ENCODE assay signal across 29 cellular contexts in the genomic region with DNA sequence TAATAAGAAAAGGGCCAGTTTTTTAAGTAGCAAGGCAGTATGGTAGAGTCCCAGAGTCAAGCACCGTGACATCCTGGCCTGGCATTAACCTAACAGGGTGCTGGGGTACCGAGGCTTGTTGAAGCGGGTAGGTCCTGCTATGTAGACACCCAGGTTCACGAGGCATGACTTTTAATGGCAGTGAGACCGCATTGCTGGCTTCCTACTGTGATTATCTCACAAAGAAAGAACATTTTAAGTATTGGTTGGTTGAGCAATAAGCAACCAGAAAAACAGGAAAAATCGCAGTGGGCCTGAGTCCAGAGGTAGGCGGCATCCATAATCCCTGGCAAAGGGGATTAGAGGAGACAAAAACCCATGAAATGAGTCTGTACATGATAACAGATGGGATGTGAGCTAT.
DNase-seq lines count a peak whose midpoint lies in the region; ATAC-seq and TF ChIP-seq lines count a peak whose summit lies in the region.
"Had no signal": no experiment of that assay in that cellular context is flagged by ENCODE, and none has a peak within 500 bp of the region (broad histone marks: within the 10 kb centered on the region; RNA-seq: fewer than 3 reads in every experiment).

No MANE protein-coding gene starts in this region.

- H3K27ac Mint-ChIP-seq in WTC11: no peak overlapping the region
- H3K27ac Mint-ChIP-seq: activated naive CD8-positive, alpha-beta T cell treated with anti-CD3 and anti-CD28 coated beads, Interleukin-2, amount 50 U/mL, for 24 hours; CD8-positive, alpha-beta memory T cell; dendritic cell treated with granulocyte-macrophage colony-stimulating factor and Interleukin-4, amounts not matched to agents 40 ng/mL and 50 ng/mL, for 4 days; HFFc6; IgD-negative memory B cell; immature natural killer cell had no signal

- POLR2A ChIA-PET in WTC11 (lab: Charles Lee): no interaction called here

- DNase-seq in LNCaP clone FGC (ENCODE audit: low read depth): peak; percentile 43
- no peak for DNase-seq in WTC11 (ENCODE audit: low spot score)
- peak; percentile 14 for DNase-seq in iPS-NIHi11 (ENCODE audit: low spot score)
- DNase-seq in renal cortical epithelial cell (ENCODE audit: low read depth): peak; percentile 31
- DNase-seq in islet precursor cell: no peak
- no peak for DNase-seq in cardiac septum (ENCODE audit: low spot score)
- DNase-seq: activated CD4-positive, alpha-beta T cell treated with anti-CD3 and anti-CD28 coated beads, Interleukin-2, amount 50 U/mL, for 48 hours; activated CD4-positive, CD25-positive, alpha-beta regulatory T cell treated with anti-CD3 and anti-CD28 coated beads, Interleukin-2, amount 50 U/mL, for 72 hours; activated naive CD8-positive, alpha-beta T cell treated with anti-CD3 and anti-CD28 coated beads, Interleukin-2, amount 50 U/mL, for 24 hours; activated T-cell treated with anti-CD3 and anti-CD28 coated beads, Interleukin-2, amount 50 U/mL, for 48 hours; CD8-positive, alpha-beta memory T cell; HFFc6; hypothalamus; immature natural killer cell; NCI-H1048; NCI-H510A; PC-3; sigmoid colon; stimulated activated CD4-positive, alpha-beta T cell treated with anti-CD3 and anti-CD28 coated beads, Interleukin-12 subunit alpha, Interleukin-12 subunit beta, amount 100 ng/mL, for 4 hours; stimulated activated CD4-positive, alpha-beta T cell treated with anti-CD3 and anti-CD28 coated beads, Interleukin-2, amount 100 ng/mL, for 48 hours; stomach; T-helper 2 cell had no signal

- CTCF ChIA-PET in WTC11 (lab: Charles Lee): no interaction called here

- no peak overlapping the region for H3K4me3 ChIP-seq in LNCaP clone FGC (ENCODE audit: low read depth, low read length)
- H3K4me3 ChIP-seq: GM23248, sigmoid colon, stomach, thyroid gland, vagina had no signal

- TF ChIP-seq CTCF in LNCaP clone FGC (IDR thresholded peaks at IDR 0.05; ENCODE audit: control insufficient read depth, extremely low read depth, insufficient read depth) (no peak), WTC11 (IDR thresholded peaks at IDR 0.05) (no peak)

- intact Hi-C loops in cardiac septum (cut with DNase I): no loop called here

- peaks cover 6% of the 10 kb centered on the region for H3K4me1 Mint-ChIP-seq in WTC11
- H3K4me1 Mint-ChIP-seq: activated naive CD8-positive, alpha-beta T cell treated with anti-CD3 and anti-CD28 coated beads, Interleukin-2, amount 50 U/mL, for 24 hours; CD8-positive, alpha-beta memory T cell; immature natural killer cell had no signal

- no peaks in the 10 kb centered on the region for H3K27me3 Mint-ChIP-seq in WTC11 (ENCODE audit: low read depth)
- H3K27me3 Mint-ChIP-seq: activated naive CD8-positive, alpha-beta T cell treated with anti-CD3 and anti-CD28 coated beads, Interleukin-2, amount 50 U/mL, for 24 hours; dendritic cell treated with granulocyte-macrophage colony-stimulating factor and Interleukin-4, amounts not matched to agents 40 ng/mL and 50 ng/mL, for 4 days had no signal

- peak; percentile 28; the same call in 1 of the 2 replicates for ATAC-seq in WTC11
- no peak for ATAC-seq in HG02852 (IDR thresholded peaks at IDR 0.05; ENCODE audit: unreplicated experiment)
- ATAC-seq: activated naive CD8-positive, alpha-beta T cell treated with anti-CD3 and anti-CD28 coated beads, Interleukin-2, amount 50 U/mL, for 24 hours; left lobe of liver; PC-3 had no signal

- H3K36me3 Mint-ChIP-seq in WTC11: no peaks in the 10 kb centered on the region
- H3K36me3 Mint-ChIP-seq: CD8-positive, alpha-beta memory T cell; immature natural killer cell had no signal

- no peaks in the 10 kb centered on the region for H3K9me3 Mint-ChIP-seq in WTC11

- H3K4me3 Mint-ChIP-seq in WTC11: no peak overlapping the region
- H3K4me3 Mint-ChIP-seq: activated naive CD8-positive, alpha-beta T cell treated with anti-CD3 and anti-CD28 coated beads, Interleukin-2, amount 50 U/mL, for 24 hours; CD8-positive, alpha-beta memory T cell; dendritic cell treated with granulocyte-macrophage colony-stimulating factor and Interleukin-4, amounts not matched to agents 40 ng/mL and 50 ng/mL, for 4 days; HFFc6; IgD-negative memory B cell; immature natural killer cell had no signal

TF ChIP-seq in WTC11, 78 proteins besides CTCF, POLR2A, EP300 and RAD21:
- TF ChIP-seq GTF2I (CRISPR knock-in tag; conservative IDR thresholded peaks at IDR 0.05): no peak
- TF ChIP-seq NFATC4 (CRISPR knock-in tag; IDR thresholded peaks at IDR 0.05): no peak
- no peak for TF ChIP-seq CREB1 (CRISPR knock-in tag; IDR thresholded peaks at IDR 0.05)
- TF ChIP-seq CREM (CRISPR knock-in tag; IDR thresholded peaks at IDR 0.05): no peak
- TF ChIP-seq, protein P1, sequence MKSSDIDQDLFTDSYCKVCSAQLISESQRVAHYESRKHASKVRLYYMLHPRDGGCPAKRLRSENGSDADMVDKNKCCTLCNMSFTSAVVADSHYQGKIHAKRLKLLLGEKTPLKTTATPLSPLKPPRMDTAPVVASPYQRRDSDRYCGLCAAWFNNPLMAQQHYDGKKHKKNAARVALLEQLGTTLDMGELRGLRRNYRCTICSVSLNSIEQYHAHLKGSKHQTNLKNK (CRISPR knock-in tag; IDR thresholded peaks at IDR 0.05): no peak
- TF ChIP-seq ATF1 (CRISPR knock-in tag; IDR thresholded peaks at IDR 0.05): no peak
- TF ChIP-seq, protein P2, sequence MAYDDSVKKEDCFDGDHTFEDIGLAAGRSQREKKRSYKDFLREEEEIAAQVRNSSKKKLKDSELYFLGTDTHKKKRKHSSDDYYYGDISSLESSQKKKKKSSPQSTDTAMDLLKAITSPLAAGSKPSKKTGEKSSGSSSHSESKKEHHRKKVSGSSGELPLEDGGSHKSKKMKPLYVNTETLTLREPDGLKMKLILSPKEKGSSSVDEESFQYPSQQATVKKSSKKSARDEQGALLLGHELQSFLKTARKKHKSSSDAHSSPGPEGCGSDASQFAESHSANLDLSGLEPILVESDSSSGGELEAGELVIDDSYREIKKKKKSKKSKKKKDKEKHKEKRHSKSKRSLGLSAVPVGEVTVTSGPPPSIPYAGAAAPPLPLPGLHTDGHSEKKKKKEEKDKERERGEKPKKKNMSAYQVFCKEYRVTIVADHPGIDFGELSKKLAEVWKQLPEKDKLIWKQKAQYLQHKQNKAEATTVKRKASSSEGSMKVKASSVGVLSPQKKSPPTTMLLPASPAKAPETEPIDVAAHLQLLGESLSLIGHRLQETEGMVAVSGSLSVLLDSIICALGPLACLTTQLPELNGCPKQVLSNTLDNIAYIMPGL (CRISPR knock-in tag; IDR thresholded peaks at IDR 0.05): no peak
- no peak for TF ChIP-seq IRF2 (CRISPR knock-in tag; IDR thresholded peaks at IDR 0.05; ENCODE audit: borderline replicate concordance, low read depth)
TF ChIP-seq in WTC11: peak in this region for 0.

Comparison
In these comparisons a context has a peak if more than half of its experiments do, and no peak if none do; other contexts are left out.
1. DNase-seq: peak in LNCaP clone FGC (single experiment), iPS-NIHi11 (single experiment) and renal cortical epithelial cell (single experiment); none in WTC11 (single experiment), islet precursor cell (single experiment) and cardiac septum (single experiment).